In genomic region chr12:6070472-6071257, GRCh38 we compare ENCODE assay signal across 14 cellular contexts. TPM values are rescaled to one million over a fixed set of nuclear protein-coding genes. Genes with fewer than 3 reads are reported as not detected.
DNase-seq lines count a peak whose midpoint lies in the region; ATAC-seq, FAIRE-seq and TF ChIP-seq lines count a peak whose summit lies in the region.
"Had no signal": no experiment of that assay in that cellular context is flagged by ENCODE, and none has a peak within 500 bp of the region (broad histone marks: within the 10 kb centered on the region; RNA-seq: fewer than 3 reads in every experiment).

No MANE protein-coding gene starts in this region.

- H3K14ac ChIP-seq in H1 (ENCODE audit: insufficient read length) = no peak overlapping the region
- H3K14ac ChIP-seq in mesenchymal stem cell (ENCODE audit: low read length in 2 of 2) = no peak overlapping the region

- no peak for TF ChIP-seq CTCF in H1 (IDR thresholded peaks at IDR 0.05; ENCODE audit: control extremely low read depth in 1 of 3, insufficient read depth in 1 of 3, low read depth in 1 of 3, low read length in 3 of 3)

- no peaks in the 10 kb centered on the region for H4K20me1 ChIP-seq in H1 (replicated peaks in 1 of 2; ENCODE audit: control insufficient read depth in 1 of 2, insufficient read depth in 2 of 2, low read length in 2 of 2)

- H3K4ac ChIP-seq in H1 (replicated peaks; ENCODE audit: insufficient read length, low read depth, low read length) = no peak overlapping the region
- no peak overlapping the region for H3K4ac ChIP-seq in mesenchymal stem cell (ENCODE audit: low read depth in 1 of 2, low read length in 2 of 2)

- H2AFZ ChIP-seq in H1 (ENCODE audit: low read length) (0 out of 2 replicates have a peak overlapping the region, but pooled peaks have one; percentile 76), mesenchymal stem cell (ENCODE audit: low read depth, low read length) (no peak overlapping the region)

- no peaks in the 10 kb centered on the region for H3K36me3 ChIP-seq in H1 (ENCODE audit: control insufficient read depth in 2 of 4, insufficient read depth in 4 of 4, low read length in 3 of 4)
- H3K36me3 ChIP-seq in mesenchymal stem cell (ENCODE audit: control insufficient read depth in 1 of 2, insufficient read depth in 2 of 2, low read depth in 1 of 2, low read length in 2 of 2) = no peaks in the 10 kb centered on the region
- H3K36me3 ChIP-seq: pancreas, thyroid gland had no signal

- H3K27ac ChIP-seq in H1 (ENCODE audit: low read depth, low read length) (no peak overlapping the region), mesenchymal stem cell (ENCODE audit: low read length, poor library complexity, severe bottlenecking) (no peak overlapping the region)
- H3K27ac ChIP-seq: pancreas had no signal

- DNase-seq in DMS53 treated with DMSO at 0.1 percent for 48 hours (lab: John Stamatoyannopoulos, UW; ENCODE audit: unreplicated experiment) = peak; percentile 54
- DNase-seq in NCI-H2107 treated with DMSO at 0.1 percent for 48 hours (lab: John Stamatoyannopoulos, UW; ENCODE audit: unreplicated experiment) = peak; percentile 95
- DNase-seq in H1 (ENCODE audit: low read depth in 1 of 2, low spot score in 2 of 2) = no peak
- no peak for DNase-seq in mesenchymal stem cell
- DNase-seq in frontal cortex (ENCODE audit: low spot score in 2 of 2) = no peak
- DNase-seq in effector CD8-positive, alpha-beta T cell (lab: John Stamatoyannopoulos, UW) = no peak
- DNase-seq in central memory CD4-positive, alpha-beta T cell = no peak
- DNase-seq: activated CD4-positive, alpha-beta T cell treated with anti-CD3 and anti-CD28 coated beads for 48 hours; activated T-cell treated with anti-CD3 and anti-CD28 coated beads, Interleukin-2, amount 50 U/mL, for 24 hours; DMS79 treated with DMSO at 0.1 percent for 48 hours; NCI-H226; pancreas; thyroid gland had no signal

- CTCF ChIA-PET in H1 (lab: Charles Lee; ENCODE audit: partially characterized antibody) = interaction anchor here (0.7 to 12.1 kb wide), 16 partner anchors 9 to 214 kb away, joined by 3 to 130 read pairs (median 5); no protein-coding TSS in a partner anchor

- FAIRE-seq in H1 (lab: Jason Lieb, UNC) = no peak
- no peak for FAIRE-seq in frontal cortex (lab: Jason Lieb, UNC)
- FAIRE-seq: pancreas had no signal

- ATAC-seq in HG02623 (IDR thresholded peaks at IDR 0.05; ENCODE audit: unreplicated experiment) = no peak

- H3K23ac ChIP-seq in H1 (ENCODE audit: insufficient read length) (no peak overlapping the region), mesenchymal stem cell (ENCODE audit: low read length in 2 of 2) (no peak overlapping the region)

- H3K18ac ChIP-seq in H1 (ENCODE audit: extremely low read depth, low read length) = no peak overlapping the region
- peak overlapping the region in 1 of 2 experiments; percentile 31 for H3K18ac ChIP-seq in mesenchymal stem cell (ENCODE audit: low read depth in 1 of 2, low read length in 2 of 2)

- 75% methylated on average over 11 of the region's 11 CpGs; no CpG with 5 or more reads in 1 of the 2 experiments for WGBS in H1 (ENCODE audit: extremely low coverage in 1 of 2, insufficient coverage in 1 of 2, insufficient read length in 1 of 2, insufficient replicate concordance in 2 of 2, low coverage in 1 of 2, low lambda C conversion rate in 2 of 2, missing lambda C conversion rate in 1 of 2), 2 experiments
- 95% methylated on average over 11 of the region's 11 CpGs for WGBS in mesenchymal stem cell

- no peak for TF ChIP-seq RAD21 in H1 (IDR thresholded peaks at IDR 0.05 in 1 of 2, conservative IDR thresholded peaks at IDR 0.05 in 1 of 2; ENCODE audit: low read depth in 2 of 2, low read length in 2 of 2)

- H3K79me2 ChIP-seq in H1 (ENCODE audit: control insufficient read depth in 1 of 2, insufficient read depth in 2 of 2, low read length in 2 of 2) = no peaks in the 10 kb centered on the region

- H3K9ac ChIP-seq in H1 (replicated peaks in 1 of 4; ENCODE audit: extremely low read depth in 1 of 4, low read depth in 3 of 4, low read length in 3 of 4) (no peak overlapping the region), mesenchymal stem cell (ENCODE audit: low read length) (no peak overlapping the region)

- H3K4me2 ChIP-seq in H1 (ENCODE audit: insufficient read depth in 1 of 2, low read depth in 2 of 2, low read length in 2 of 2) (no peak overlapping the region; a peak in 1 of 4 replicates), mesenchymal stem cell (ENCODE audit: low read length, poor library complexity, severe bottlenecking) (no peak overlapping the region)

- H4K91ac ChIP-seq in H1 (replicated peaks; ENCODE audit: insufficient read length, low read length) (no peak overlapping the region), mesenchymal stem cell (ENCODE audit: low read length) (no peak overlapping the region)

- H2BK12ac ChIP-seq in H1 (ENCODE audit: low read depth, low read length) (no peak overlapping the region), mesenchymal stem cell (ENCODE audit: low read length in 2 of 2) (peak overlapping the region; percentile 44 to 70)

- H3K9me3 ChIP-seq in H1 (ENCODE audit: insufficient read depth in 2 of 2, low read depth in 1 of 2, low read length in 1 of 2) = no peaks in the 10 kb centered on the region
- no peaks in the 10 kb centered on the region for H3K9me3 ChIP-seq in mesenchymal stem cell (ENCODE audit: control insufficient read depth, low read length)
- H3K9me3 ChIP-seq: pancreas, thyroid gland had no signal

- no peak overlapping the region for H3K56ac ChIP-seq in H1 (replicated peaks; ENCODE audit: insufficient read length, low read depth, low read length)

- no peak for TF ChIP-seq POLR2A in H1 (IDR thresholded peaks at IDR 0.05; ENCODE audit: control extremely low read depth in 1 of 2, low read depth in 2 of 2, low read length in 2 of 2)

- H3K4me1 ChIP-seq in H1 (replicated peaks in 1 of 4; ENCODE audit: control insufficient read depth in 3 of 4, insufficient read depth in 4 of 4, low read length in 3 of 4) (peaks cover 0 to 13% (median 7%) of the 10 kb centered on the region in 4 experiments; a peak in 4 of 7 replicates), mesenchymal stem cell (ENCODE audit: control insufficient read depth, insufficient read depth, low read depth, low read length) (peaks cover 13% of the 10 kb centered on the region)
- H3K4me1 ChIP-seq: pancreas had no signal

- H4K5ac ChIP-seq in H1 (ENCODE audit: insufficient read length, low read depth, low read length) = no peak overlapping the region

- no peak overlapping the region for H2BK120ac ChIP-seq in H1 (replicated peaks; ENCODE audit: low read depth, low read length)
- H2BK120ac ChIP-seq in mesenchymal stem cell (ENCODE audit: low read depth, low read length) = no peak overlapping the region

- POLR2A ChIA-PET in H1 (lab: Charles Lee; ENCODE audit: partially characterized antibody) = interaction anchor here (1.1 to 4.3 kb wide), 3 partner anchors 9 to 208 kb away, joined by 5 to 18 read pairs (median 6); no protein-coding TSS in a partner anchor

- H4K8ac ChIP-seq in H1 (ENCODE audit: extremely low read depth, insufficient read depth, low read length) (no peak overlapping the region), mesenchymal stem cell (ENCODE audit: low read length) (no peak overlapping the region)

- H3K23me2 ChIP-seq in H1 (ENCODE audit: low read depth, low read length) = no peaks in the 10 kb centered on the region

- H3K27me3 ChIP-seq in H1 (replicated peaks in 1 of 4; ENCODE audit: control insufficient read depth in 3 of 4, extremely low read depth in 1 of 4, insufficient read depth in 3 of 4, low read length in 3 of 4) (no peaks in the 10 kb centered on the region), mesenchymal stem cell (ENCODE audit: control insufficient read depth in 1 of 2, insufficient read depth in 1 of 2, low read length in 2 of 2) (peaks cover 0 to 4% of the 10 kb centered on the region in 2 experiments)
- H3K27me3 ChIP-seq: thyroid gland had no signal

- no peak overlapping the region for H3K4me3 ChIP-seq in H1 (ENCODE audit: extremely low read depth in 1 of 4, insufficient read depth in 2 of 4, low read depth in 3 of 4, low read length in 4 of 4)
- H3K4me3 ChIP-seq in mesenchymal stem cell (ENCODE audit: insufficient read depth in 1 of 2, low read depth in 1 of 2, low read length in 2 of 2) = no peak overlapping the region
- H3K4me3 ChIP-seq: pancreas, thyroid gland had no signal

- H2BK15ac ChIP-seq in H1 (ENCODE audit: low read length) (no peak overlapping the region), mesenchymal stem cell (ENCODE audit: low read depth, poor library complexity, severe bottlenecking) (no peak overlapping the region)

- H2BK5ac ChIP-seq in H1 (ENCODE audit: low read depth, low read length) = no peak overlapping the region
- no peak overlapping the region for H2BK5ac ChIP-seq in mesenchymal stem cell (ENCODE audit: low read depth, low read length, poor library complexity, severe bottlenecking)

- H3K79me1 ChIP-seq in H1 (ENCODE audit: low read depth, low read length) (no peaks in the 10 kb centered on the region), mesenchymal stem cell (replicated peaks; ENCODE audit: low read length, poor library complexity, severe bottlenecking) (no peaks in the 10 kb centered on the region)

- TF ChIP-seq EP300 in H1 (IDR thresholded peaks at IDR 0.05; ENCODE audit: borderline replicate concordance in 1 of 2, low read depth in 2 of 2, low read length in 2 of 2) = no peak

- H2BK20ac ChIP-seq in H1 (ENCODE audit: low read length) = 0 out of 2 replicates have a peak overlapping the region, but pooled peaks have one; percentile 15

- H2AK5ac ChIP-seq in H1 (ENCODE audit: low read depth, low read length) (no peak overlapping the region), mesenchymal stem cell (ENCODE audit: low read length, severe bottlenecking) (no peak overlapping the region)

TF ChIP-seq in H1, 55 proteins besides CTCF, POLR2A, EP300 and RAD21 (continues in another document):
- TF ChIP-seq TAF7 (optimal IDR thresholded peaks at IDR 0.05; ENCODE audit: borderline replicate concordance, low read depth, low read length) = no peak

RNA-seq across cellular contexts. Expression of gene VWF, which starts 53.8 kb away (rescaled TPM):
- 0.60 and 0.63 TPM in 2 replicates for total RNA-seq in H1 (2021; fragmentation: NEBNext Ultra II Directional; extraction: Animal tissue kit (Norgen Biotek cat#: 25700))
- 0.39 and 0.67 TPM in 2 replicates for polyA plus RNA-seq in H1 (2011; rRNA removed)
- polyA plus RNA-seq in H1 (2011; cell fraction: cytosol; rRNA removed) = 0.40 TPM
- polyA plus RNA-seq in H1 (2011; cell fraction: nucleus; rRNA removed) = 1.1 TPM
- polyA plus RNA-seq in H1 (2012, experiment 1 of 2) = 0.54 to 0.73 TPM (median 0.56 TPM) in 4 replicates
- 0.18 TPM for polyA plus RNA-seq in H1 (2012, experiment 2 of 2)
- polyA plus RNA-seq in H1 (2013, experiment 1 of 2) = 0.28 TPM
- 0.17 TPM for polyA plus RNA-seq in H1 (2013, experiment 2 of 2)
- 1.2 and 1.5 TPM in 2 replicates for polyA minus RNA-seq in H1 (2011; rRNA and poly(A)+ RNA removed)
- 0.37 TPM for polyA minus RNA-seq in H1 (2011; cell fraction: cytosol; rRNA and poly(A)+ RNA removed)
- polyA minus RNA-seq in H1 (2011; cell fraction: nucleus; rRNA and poly(A)+ RNA removed) = 1.7 TPM
- 0.07 TPM for polyA plus RNA-seq in mesenchymal stem cell (2013, experiment 1 of 2)
- polyA plus RNA-seq in mesenchymal stem cell (2013, experiment 2 of 2) = 0.12 TPM
- total RNA-seq in frontal cortex = 8.2 TPM

Comparison
In these comparisons a context has a peak if more than half of its experiments do, and no peak if none do; other contexts are left out.
1. DNase-seq: peak in DMS53 treated with DMSO at 0.1 percent for 48 hours (single experiment) and NCI-H2107 treated with DMSO at 0.1 percent for 48 hours (single experiment); none in H1 (0 of 2), mesenchymal stem cell (single experiment), frontal cortex (0 of 2), effector CD8-positive, alpha-beta T cell (single experiment) and central memory CD4-positive, alpha-beta T cell (single experiment).